ENCODE assay signal across 8 cellular contexts in genomic region chr15:70093481-70094309, GRCh38. TPM values are rescaled to one million over a fixed set of nuclear protein-coding genes. Genes with fewer than 3 reads are reported as not detected.
DNase-seq lines count a peak whose midpoint lies in the region; ATAC-seq and TF ChIP-seq lines count a peak whose summit lies in the region.

No MANE protein-coding gene starts in this region.

- H3K4me3 Mint-ChIP-seq in activated CD8-positive, alpha-beta memory T cell treated with anti-CD3 and anti-CD28 coated beads, Interleukin-2, amount 10 ng/mL, durations not matched to agents 7 days and 5 days: peak overlapping the region; percentile 95
- peak overlapping the region; percentile 67 for H3K4me3 Mint-ChIP-seq in WTC11

- peaks cover 37% of the 10 kb centered on the region for H3K36me3 ChIP-seq in iPS-18a (ENCODE audit: control insufficient read depth, low read depth, low read length)
- peaks cover 36% of the 10 kb centered on the region for H3K36me3 ChIP-seq in thymus (ENCODE audit: control insufficient read depth, insufficient read depth)
- H3K36me3 ChIP-seq in heart left ventricle: peaks cover 0 to 47% (median 0%) of the 10 kb centered on the region in 9 donors

- peak; percentile 45 for DNase-seq in activated CD8-positive, alpha-beta memory T cell treated with anti-CD3 and anti-CD28 coated beads, Interleukin-2, amount 10 ng/mL, durations not matched to agents 7 days and 5 days
- DNase-seq in activated CD8-positive, alpha-beta memory T cell treated with anti-CD3 and anti-CD28 coated beads, Interleukin-2, amount 50 U/mL, for 48 hours: no peak
- no peak for DNase-seq in WTC11 (ENCODE audit: low spot score)
- DNase-seq in HPDE6-E6E7 (ENCODE audit: extremely low spot score): no peak
- DNase-seq in heart left ventricle: no peak

- H3K9me3 ChIP-seq in iPS-18a (ENCODE audit: control insufficient read depth, low read depth, low read length): no peaks in the 10 kb centered on the region
- H3K9me3 ChIP-seq in thymus (ENCODE audit: control insufficient read depth): no peaks in the 10 kb centered on the region
- H3K9me3 ChIP-seq in heart left ventricle: no peaks in the 10 kb centered on the region

- intact Hi-C loops in heart left ventricle (cut with DNase I): loop anchor here in 8 of 10 donors (5.0 to 10.0 kb wide), 7 partner anchors 174 to 619 kb away; no protein-coding TSS in a partner anchor

- H3K36me3 Mint-ChIP-seq in activated CD8-positive, alpha-beta memory T cell treated with anti-CD3 and anti-CD28 coated beads, Interleukin-2, amount 10 ng/mL, durations not matched to agents 7 days and 5 days: peaks cover 43% of the 10 kb centered on the region
- peaks cover 15% of the 10 kb centered on the region for H3K36me3 Mint-ChIP-seq in WTC11

- CTCF ChIA-PET in activated CD8-positive, alpha-beta memory T cell treated with anti-CD3 and anti-CD28 coated beads, Interleukin-2, amount 10 ng/mL, durations not matched to agents 7 days and 5 days (lab: Charles Lee): interaction anchor here (1.8 kb wide), 1 partner anchor 70 kb away, joined by 4 read pairs; no protein-coding TSS in a partner anchor
- CTCF ChIA-PET in WTC11 (lab: Charles Lee): interaction anchor here (0.7 to 1.7 kb wide), 5 partner anchors 11 to 615 kb away, joined by 3 to 6 read pairs (median 3); no protein-coding TSS in a partner anchor

- H3K4me1 Mint-ChIP-seq in activated CD8-positive, alpha-beta memory T cell treated with anti-CD3 and anti-CD28 coated beads, Interleukin-2, amount 10 ng/mL, durations not matched to agents 7 days and 5 days: peaks cover 74% of the 10 kb centered on the region
- H3K4me1 Mint-ChIP-seq in WTC11: peaks cover 65% of the 10 kb centered on the region

- TF ChIP-seq CTCF in WTC11 (IDR thresholded peaks at IDR 0.05): no peak
- no peak for TF ChIP-seq CTCF in heart left ventricle (IDR thresholded peaks at IDR 0.05)

- H3K4me3 ChIP-seq in iPS-18a (ENCODE audit: low read length) (peak overlapping the region; percentile 90), thymus (ENCODE audit: low read length) (peak overlapping the region; percentile 22), heart left ventricle (peak overlapping the region in 1 of 12 donors; percentile 91)

- no peaks in the 10 kb centered on the region for H3K27me3 Mint-ChIP-seq in activated CD8-positive, alpha-beta memory T cell treated with anti-CD3 and anti-CD28 coated beads, Interleukin-2, amount 10 ng/mL, durations not matched to agents 7 days and 5 days
- peaks cover 19% of the 10 kb centered on the region for H3K27me3 Mint-ChIP-seq in WTC11 (ENCODE audit: low read depth)

- WGBS in thymus: 65% methylated on average over 11 of the region's 11 CpGs
- 58 to 69% (median 66%) methylated on average over 11 of the region's 11 CpGs for WGBS in heart left ventricle, 4 donors

- no peak for ATAC-seq in activated CD8-positive, alpha-beta memory T cell treated with anti-CD3 and anti-CD28 coated beads, Interleukin-2, amount 10 ng/mL, durations not matched to agents 7 days and 5 days
- ATAC-seq in WTC11 (peak; percentile 33), HG03280 (IDR thresholded peaks at IDR 0.05; ENCODE audit: unreplicated experiment) (no peak), heart left ventricle (no peak)

- no peaks in the 10 kb centered on the region for H3K9me3 Mint-ChIP-seq in activated CD8-positive, alpha-beta memory T cell treated with anti-CD3 and anti-CD28 coated beads, Interleukin-2, amount 10 ng/mL, durations not matched to agents 7 days and 5 days (ENCODE audit: low read depth)
- no peaks in the 10 kb centered on the region for H3K9me3 Mint-ChIP-seq in WTC11

- H3K27me3 ChIP-seq in iPS-18a (ENCODE audit: control insufficient read depth, insufficient read depth, low read length) (peaks cover 33% of the 10 kb centered on the region), thymus (ENCODE audit: control insufficient read depth, insufficient read depth) (no peaks in the 10 kb centered on the region), heart left ventricle (peaks cover 0 to 10% (median 0%) of the 10 kb centered on the region in 9 donors)

- peaks cover 69% of the 10 kb centered on the region for H3K4me1 ChIP-seq in iPS-18a (ENCODE audit: control insufficient read depth, low read depth, low read length)
- peaks cover 31% of the 10 kb centered on the region for H3K4me1 ChIP-seq in thymus (ENCODE audit: control insufficient read depth, insufficient read depth, low read length)
- peaks cover 2 to 77% (median 58%) of the 10 kb centered on the region in 12 donors for H3K4me1 ChIP-seq in heart left ventricle

- no peak overlapping the region for H3K27ac ChIP-seq in iPS-18a (ENCODE audit: low read length)
- no peak overlapping the region for H3K27ac ChIP-seq in thymus (ENCODE audit: low read depth)
- no peak overlapping the region for H3K27ac ChIP-seq in heart left ventricle

- no peak overlapping the region for H3K9ac ChIP-seq in iPS-18a (ENCODE audit: low read length)

- TF ChIP-seq POLR2A in heart left ventricle (IDR thresholded peaks at IDR 0.05): no peak

- peak overlapping the region; percentile 67 for H3K27ac Mint-ChIP-seq in activated CD8-positive, alpha-beta memory T cell treated with anti-CD3 and anti-CD28 coated beads, Interleukin-2, amount 10 ng/mL, durations not matched to agents 7 days and 5 days
- H3K27ac Mint-ChIP-seq in WTC11: peak overlapping the region; percentile 93

- POLR2A ChIA-PET in WTC11 (lab: Charles Lee): interaction anchor here (0.6 to 1.7 kb wide), 2 partner anchors 12 to 29 kb away, joined by 3 to 5 read pairs; no protein-coding TSS in a partner anchor

TF ChIP-seq in WTC11, 78 proteins besides CTCF, POLR2A, EP300 and RAD21 (continues in another document):
- TF ChIP-seq HMGA2 (CRISPR knock-in tag; IDR thresholded peaks at IDR 0.05): no peak
- no peak for TF ChIP-seq CREB1 (CRISPR knock-in tag; IDR thresholded peaks at IDR 0.05)
- no peak for TF ChIP-seq MXD4 (CRISPR knock-in tag; IDR thresholded peaks at IDR 0.05; ENCODE audit: borderline replicate concordance)
- TF ChIP-seq SMAD3 (CRISPR knock-in tag; IDR thresholded peaks at IDR 0.05; ENCODE audit: borderline replicate concordance): no peak
- no peak for TF ChIP-seq JAZF1 (CRISPR knock-in tag; IDR thresholded peaks at IDR 0.05)
- no peak for TF ChIP-seq NR1H2 (CRISPR knock-in tag; IDR thresholded peaks at IDR 0.05)
- no peak for TF ChIP-seq ELF4 (CRISPR knock-in tag; IDR thresholded peaks at IDR 0.05; ENCODE audit: low read depth)
- no peak for TF ChIP-seq CREM (CRISPR knock-in tag; IDR thresholded peaks at IDR 0.05)
- TF ChIP-seq IRF2 (CRISPR knock-in tag; IDR thresholded peaks at IDR 0.05; ENCODE audit: borderline replicate concordance, low read depth): no peak
- TF ChIP-seq IRF1 (CRISPR knock-in tag; IDR thresholded peaks at IDR 0.05): no peak
- TF ChIP-seq JUN (CRISPR knock-in tag; IDR thresholded peaks at IDR 0.05): no peak
- peak; percentile 70 for TF ChIP-seq FOXK1 (CRISPR knock-in tag; IDR thresholded peaks at IDR 0.05)
- 0 out of 2 replicates have a peak, but pooled peaks have one; percentile 8 for TF ChIP-seq ZNF121 (CRISPR knock-in tag; IDR thresholded peaks at IDR 0.05)
- TF ChIP-seq FOXJ3 (CRISPR knock-in tag; IDR thresholded peaks at IDR 0.05; ENCODE audit: borderline replicate concordance): no peak
- TF ChIP-seq SOX15 (CRISPR knock-in tag; IDR thresholded peaks at IDR 0.05): no peak
- TF ChIP-seq GTF2I (CRISPR knock-in tag; conservative IDR thresholded peaks at IDR 0.05): no peak
- no peak for TF ChIP-seq AFF4 (CRISPR knock-in tag; IDR thresholded peaks at IDR 0.05; ENCODE audit: borderline replicate concordance)

RNA-seq across cellular contexts. Expression of gene TLE3, which starts 4.0 kb away (rescaled TPM):
- 10 to 100 TPM; 48.8 to 53.5 TPM for total RNA-seq in activated CD8-positive, alpha-beta memory T cell treated with anti-CD3 and anti-CD28 coated beads, Interleukin-2, amount 10 ng/mL, durations not matched to agents 7 days and 5 days
- total RNA-seq in WTC11 (2021) (66.8 to 78.7 TPM (median 68.0 TPM) in 3 replicates), heart left ventricle (10 to 100 TPM in 7 of 9 donors, 1 to 10 TPM in 2; 9.3 to 49.6 (median 16.4) TPM)
- polyA plus RNA-seq in thymus (32.7 TPM), heart left ventricle (10 to 100 TPM in 1 of 2 donors, 1 to 10 TPM in 1; 4.8 to 16.5 TPM)
